Comparison of ENCODE assay signal across 2 cellular contexts in genomic region chr3:121723485-121723884, GRCh38.
TF ChIP-seq lines count a peak whose summit lies in the region.

No MANE protein-coding gene starts in this region.

TF ChIP-seq in SK-N-SH, 30 proteins besides CTCF, POLR2A, EP300 and RAD21 (continued from another document):
- TF ChIP-seq MAX (IDR thresholded peaks at IDR 0.05; ENCODE audit: low read depth): no peak
- no peak for TF ChIP-seq GATA2 (CRISPR knock-in tag; IDR thresholded peaks at IDR 0.05)
- no peak for TF ChIP-seq TCF12 (IDR thresholded peaks at IDR 0.05)
- no peak for TF ChIP-seq ZBTB33 (IDR thresholded peaks at IDR 0.05; ENCODE audit: borderline replicate concordance, low read depth)
- no peak for TF ChIP-seq RXRA (IDR thresholded peaks at IDR 0.05; ENCODE audit: borderline replicate concordance, low read depth)
- no peak for TF ChIP-seq FOXM1 (IDR thresholded peaks at IDR 0.05; ENCODE audit: low read depth)
- no peak for TF ChIP-seq CHD2 (IDR thresholded peaks at IDR 0.05; ENCODE audit: low read length, partially characterized antibody)
- TF ChIP-seq RFX5 (IDR thresholded peaks at IDR 0.05; ENCODE audit: low read length): no peak
- no peak for TF ChIP-seq TAF1 (IDR thresholded peaks at IDR 0.05; ENCODE audit: borderline replicate concordance, low read depth, low read length)
- no peak for TF ChIP-seq EZH2phosphoT487 (IDR thresholded peaks at IDR 0.05; ENCODE audit: borderline replicate concordance, low read depth)
- TF ChIP-seq MEF2A (IDR thresholded peaks at IDR 0.05; ENCODE audit: borderline replicate concordance, low read depth): no peak
- no peak for TF ChIP-seq FOXJ3 (CRISPR knock-in tag; IDR thresholded peaks at IDR 0.05)
- TF ChIP-seq RCOR1 (IDR thresholded peaks at IDR 0.05; ENCODE audit: low read length): no peak
- TF ChIP-seq NFIC (IDR thresholded peaks at IDR 0.05; ENCODE audit: borderline replicate concordance): no peak

TF ChIP-seq in endothelial cell of umbilical vein, 7 proteins besides CTCF, POLR2A, EP300 and RAD21 (continued from another document):
- no peak for TF ChIP-seq MYC (IDR thresholded peaks at IDR 0.05; ENCODE audit: low read depth, low read length)
TF ChIP-seq in endothelial cell of umbilical vein: peak in this region for 0.
